ENCODE assay signal across 24 cellular contexts in the genomic region with DNA sequence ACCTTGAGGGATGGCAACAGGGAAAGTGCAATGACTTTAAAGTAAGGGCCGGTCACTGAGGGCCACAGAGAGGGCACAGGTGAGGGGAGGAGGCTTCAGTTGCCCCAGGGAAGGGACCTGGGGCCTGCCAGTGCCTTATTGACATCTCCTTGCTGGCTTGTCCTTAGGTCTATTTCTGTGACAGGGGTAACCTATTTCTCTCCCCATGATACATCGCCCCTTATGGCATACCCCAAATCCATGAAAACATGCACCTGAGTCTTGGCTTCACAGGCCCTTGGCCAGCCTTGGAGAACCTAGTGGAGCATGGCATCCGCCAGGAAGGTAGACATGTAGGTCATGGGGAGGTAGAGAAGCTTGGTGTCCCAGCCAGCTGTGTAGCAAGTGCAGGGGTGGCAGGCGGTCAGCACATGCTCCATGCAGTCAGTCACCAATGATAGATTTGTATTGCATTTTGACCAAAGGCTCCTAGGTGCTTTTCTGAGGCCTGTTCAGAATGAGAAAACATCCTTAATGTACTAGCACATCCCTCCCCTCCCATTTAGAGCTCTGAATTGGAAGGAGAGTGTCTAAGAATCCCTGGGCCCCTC. TPM values are rescaled to one million over a fixed set of nuclear protein-coding genes. Genes with fewer than 3 reads are reported as not detected.
DNase-seq lines count a peak whose midpoint lies in the region; ATAC-seq and TF ChIP-seq lines count a peak whose summit lies in the region.
"Had no signal": no experiment of that assay in that cellular context is flagged by ENCODE, and none has a peak within 500 bp of the region (broad histone marks: within the 10 kb centered on the region; RNA-seq: fewer than 3 reads in every experiment).

No MANE protein-coding gene starts in this region.

- no peak overlapping the region for H3K14ac ChIP-seq in neuronal stem cell (ENCODE audit: low read length)

- H2BK120ac ChIP-seq in neuronal stem cell (ENCODE audit: low read depth, low read length) = no peak overlapping the region

- H3K4me1 Mint-ChIP-seq in MCF 10A (ENCODE audit: insufficient read depth, unreplicated experiment) = peaks cover 20% of the 10 kb centered on the region
- H3K4me1 Mint-ChIP-seq: CD14-positive monocyte; CD8-positive, alpha-beta memory T cell had no signal

- no peak overlapping the region for H3K4ac ChIP-seq in neuronal stem cell (ENCODE audit: low read length)

- H4K91ac ChIP-seq in neuronal stem cell (ENCODE audit: low read depth, low read length, poor library complexity) = peak overlapping the region; percentile 11

- H2BK15ac ChIP-seq in neuronal stem cell (ENCODE audit: low read length) = no peak overlapping the region

- H3K36me3 Mint-ChIP-seq in MCF 10A (ENCODE audit: insufficient read depth, unreplicated experiment) = no peaks in the 10 kb centered on the region
- H3K36me3 Mint-ChIP-seq: CD14-positive monocyte had no signal

- intact Hi-C loops in MCF 10A (cut with micrococcal nuclease) (no loop called here), breast epithelium (cut with DNase I; ENCODE audit: low total_unique reads) (no loop called here), esophagus squamous epithelium (cut with DNase I) (no loop called here), vagina (cut with DNase I) (no loop called here)

- H3K4me1 ChIP-seq in breast epithelium (peaks cover 0 to 1% of the 10 kb centered on the region in 2 donors), esophagus squamous epithelium (peaks cover 2 to 22% (median 6%) of the 10 kb centered on the region in 3 donors), neuronal stem cell (ENCODE audit: control insufficient read depth in 2 of 2, insufficient read depth in 1 of 2, low read depth in 1 of 2, low read length in 2 of 2) (no peaks in the 10 kb centered on the region), vagina (peaks cover 1% of the 10 kb centered on the region)
- H3K4me1 ChIP-seq: BE2C had no signal

- DNase-seq in MCF 10A (ENCODE audit: unreplicated experiment) (no peak), breast epithelium (ENCODE audit: low spot score in 2 of 2) (no peak), esophagus squamous epithelium (lab: John Stamatoyannopoulos, UW) (no peak), neuronal stem cell (ENCODE audit: low spot score) (no peak), vagina (ENCODE audit: extremely low spot score in 2 of 2) (peak; percentile 60 to 70), NCI-H2196 (lab: John Stamatoyannopoulos, UW; ENCODE audit: unreplicated experiment) (no peak)
- DNase-seq: BE2C; CD4-positive, alpha-beta T cell; CD8-positive, alpha-beta memory T cell; DMS53; DMS79 treated with DMSO at 0.1 percent for 48 hours; GF-D8; GM23248; H7; HCEC 1CT had no signal

- no peaks in the 10 kb centered on the region for H3K9me3 ChIP-seq in breast epithelium
- H3K9me3 ChIP-seq in esophagus squamous epithelium = no peaks in the 10 kb centered on the region
- H3K9me3 ChIP-seq in neuronal stem cell (replicated peaks in 1 of 2; ENCODE audit: control insufficient read depth in 2 of 2, insufficient read depth in 1 of 2, low read depth in 1 of 2, low read length in 2 of 2) = no peaks in the 10 kb centered on the region
- H3K9me3 ChIP-seq in vagina = no peaks in the 10 kb centered on the region
- H3K9me3 ChIP-seq: BE2C had no signal

- no peak overlapping the region for H2BK12ac ChIP-seq in neuronal stem cell (ENCODE audit: low read length)

- CTCF ChIA-PET in MCF 10A (lab: Yijun Ruan, JAX) = interaction anchor here (0.6 to 1.5 kb wide), 3 partner anchors 20 to 308 kb away, joined by 3 to 4 read pairs (median 3); no protein-coding TSS in a partner anchor

- H3K4me2 ChIP-seq in neuronal stem cell (ENCODE audit: insufficient read depth, low read length, poor library complexity, severe bottlenecking) = no peak overlapping the region
- H3K4me2 ChIP-seq: BLaER1 treated with 17β-estradiol and CSF1 and Interleukin-3, amounts not matched to agents 10 nM and 100 nM had no signal

- no peak overlapping the region for H3K23ac ChIP-seq in neuronal stem cell (ENCODE audit: low read depth, low read length, poor library complexity)

- no peaks in the 10 kb centered on the region for H3K27me3 Mint-ChIP-seq in MCF 10A (ENCODE audit: insufficient read depth, unreplicated experiment)
- H3K27me3 Mint-ChIP-seq: CD4-positive, alpha-beta T cell had no signal

- H3K27ac ChIP-seq in breast epithelium (no peak overlapping the region), esophagus squamous epithelium (peak overlapping the region in 3 of 4 donors; percentile 33 to 71 (median 63)), neuronal stem cell (replicated peaks; ENCODE audit: low read length) (no peak overlapping the region), vagina (no peak overlapping the region)
- H3K27ac ChIP-seq: 22Rv1; BLaER1 treated with 17β-estradiol and CSF1 and Interleukin-3, amounts not matched to agents 10 nM and 100 nM; GM23248 had no signal

- H2AK5ac ChIP-seq in neuronal stem cell (ENCODE audit: low read depth, low read length) = no peak overlapping the region

- H3K27me3 ChIP-seq in breast epithelium (no peaks in the 10 kb centered on the region), esophagus squamous epithelium (no peaks in the 10 kb centered on the region), neuronal stem cell (ENCODE audit: control insufficient read depth in 3 of 3, insufficient read depth in 3 of 3, low read depth in 1 of 3, low read length in 3 of 3) (no peaks in the 10 kb centered on the region), vagina (no peaks in the 10 kb centered on the region)
- H3K27me3 ChIP-seq: BE2C; BLaER1 treated with 17β-estradiol and CSF1 and Interleukin-3, amounts not matched to agents 10 nM and 100 nM had no signal

- H3K36me3 ChIP-seq in breast epithelium = no peaks in the 10 kb centered on the region
- H3K36me3 ChIP-seq in esophagus squamous epithelium = no peaks in the 10 kb centered on the region
- H3K36me3 ChIP-seq in neuronal stem cell (replicated peaks in 1 of 2; ENCODE audit: control insufficient read depth in 2 of 2, insufficient read depth in 2 of 2, low read length in 2 of 2) = peaks cover 0 to 3% of the 10 kb centered on the region in 2 donors
- no peaks in the 10 kb centered on the region for H3K36me3 ChIP-seq in vagina
- H3K36me3 ChIP-seq: BE2C; BLaER1 treated with 17β-estradiol and CSF1 and Interleukin-3, amounts not matched to agents 10 nM and 100 nM had no signal

- no peak overlapping the region for H2AFZ ChIP-seq in neuronal stem cell (ENCODE audit: low read length)
- H2AFZ ChIP-seq: GM23248 had no signal

- no peaks in the 10 kb centered on the region for H3K79me1 ChIP-seq in neuronal stem cell (ENCODE audit: low read depth, low read length)

- 87 to 95% methylated on average over 3 to 4 of the region's 4 CpGs for WGBS in esophagus squamous epithelium, 2 donors
- no CpG with 5 or more reads among the region's 4 CpGs for WGBS in neuronal stem cell (ENCODE audit: extremely low coverage in 2 of 2, insufficient read length in 2 of 2, insufficient replicate concordance in 1 of 2), 2 donors

- H3K9ac ChIP-seq in neuronal stem cell (ENCODE audit: low read depth, low read length, poor library complexity) = no peak overlapping the region
- H3K9ac ChIP-seq: BLaER1 treated with 17β-estradiol and CSF1 and Interleukin-3, amounts not matched to agents 10 nM and 100 nM; GM23248 had no signal

- H3K4me3 Mint-ChIP-seq in MCF 10A (ENCODE audit: unreplicated experiment) = no peak overlapping the region
- H3K4me3 Mint-ChIP-seq: CD14-positive monocyte; CD4-positive, alpha-beta T cell; CD8-positive, alpha-beta memory T cell had no signal

- POLR2A ChIA-PET in MCF 10A (lab: Yijun Ruan, JAX) = interaction anchor here (0.6 to 0.8 kb wide), 2 partner anchors 79 to 145 kb away, joined by 3 to 4 read pairs; no protein-coding TSS in a partner anchor

- no TSS peak for BruUV-seq in MCF 10A (replicated peaks; lab: Mats Ljungman, UMichigan)

- H3K4me3 ChIP-seq in breast epithelium (no peak overlapping the region), esophagus squamous epithelium (no peak overlapping the region), neuronal stem cell (ENCODE audit: low read length in 2 of 2) (no peak overlapping the region), vagina (no peak overlapping the region)
- H3K4me3 ChIP-seq: BLaER1 treated with 17β-estradiol and CSF1 and Interleukin-3, amounts not matched to agents 10 nM and 100 nM; GM23248 had no signal

- H3K18ac ChIP-seq in neuronal stem cell (ENCODE audit: low read length) = no peak overlapping the region

- H3K27ac Mint-ChIP-seq in MCF 10A (ENCODE audit: low read depth, unreplicated experiment) = peak overlapping the region; percentile 66
- H3K27ac Mint-ChIP-seq: CD14-positive monocyte; CD4-positive, alpha-beta T cell; CD8-positive, alpha-beta memory T cell had no signal

- ATAC-seq in GM18870 (IDR thresholded peaks at IDR 0.05; ENCODE audit: unreplicated experiment) (no peak), HG02852 (IDR thresholded peaks at IDR 0.05; ENCODE audit: unreplicated experiment) (no peak)

- no peak for TF ChIP-seq CTCF in MCF 10A (IDR thresholded peaks at IDR 0.05; ENCODE audit: unreplicated experiment)
- no peak for TF ChIP-seq CTCF in breast epithelium (IDR thresholded peaks at IDR 0.05)
- no peak for TF ChIP-seq CTCF in esophagus squamous epithelium (IDR thresholded peaks at IDR 0.05)
- TF ChIP-seq CTCF in vagina (IDR thresholded peaks at IDR 0.05) = no peak

- H4K8ac ChIP-seq in neuronal stem cell (ENCODE audit: low read depth, low read length) = no peak overlapping the region

- TF ChIP-seq POLR2A in breast epithelium (IDR thresholded peaks at IDR 0.05) (no peak), esophagus squamous epithelium (IDR thresholded peaks at IDR 0.05) (no peak), vagina (IDR thresholded peaks at IDR 0.05) (no peak)

- no peaks in the 10 kb centered on the region for H3K9me3 Mint-ChIP-seq in MCF 10A (ENCODE audit: unreplicated experiment)
- H3K9me3 Mint-ChIP-seq: CD4-positive, alpha-beta T cell had no signal

- H2BK5ac ChIP-seq in neuronal stem cell (ENCODE audit: low read length) = no peak overlapping the region

RNA-seq across cellular contexts. Expression of a gene that starts 23.6 kb away (rescaled TPM):
- total RNA-seq in MCF 10A (2022) = 0.10 and 0.16 TPM in 2 replicates
- 1 to 10 TPM in 1 of 3 donors, under 1 TPM in 2; 0.48 to 1.3 (median 0.59) TPM for total RNA-seq in breast epithelium
- 1 to 10 TPM in 3 of 4 donors, under 1 TPM in 1; 0.38 to 4.5 (median 2.1) TPM for total RNA-seq in esophagus squamous epithelium
- polyA plus RNA-seq in neuronal stem cell (2013, experiment 1 of 2) = 0.78 TPM
- polyA plus RNA-seq in neuronal stem cell (2013, experiment 2 of 2) = 0.76 TPM
- 2.9 TPM for total RNA-seq in vagina
- total RNA-seq: G401, GM23248 had no signal
- polyA plus RNA-seq: CD14-positive monocyte, GM23248 had no signal

RNA-seq across cellular contexts. Expression of a gene that starts 25.3 kb away (rescaled TPM):
- 5.2 and 6.2 TPM in 2 replicates for total RNA-seq in MCF 10A (2022)
- total RNA-seq in breast epithelium = 1 to 10 TPM; 4.3 to 6.6 (median 6.1) TPM
- 1 to 10 TPM; 2.1 to 6.5 (median 4.0) TPM for total RNA-seq in esophagus squamous epithelium
- 14.6 TPM for polyA plus RNA-seq in neuronal stem cell (2013, experiment 1 of 2)
- polyA plus RNA-seq in neuronal stem cell (2013, experiment 2 of 2) = 15.1 TPM
- total RNA-seq in vagina = 6.1 TPM

RNA-seq across cellular contexts. Expression of a gene that starts 35.3 kb away (rescaled TPM):
- not detected in 2 replicates for total RNA-seq in MCF 10A (2022)
- total RNA-seq in breast epithelium = not detected
- total RNA-seq in esophagus squamous epithelium = not detected
- polyA plus RNA-seq in neuronal stem cell (2013, experiment 1 of 2) = 16.3 TPM
- 16.4 TPM for polyA plus RNA-seq in neuronal stem cell (2013, experiment 2 of 2)
- not detected for total RNA-seq in vagina
- total RNA-seq: CD4-positive, alpha-beta T cell; CD8-positive, alpha-beta memory T cell; GM23248 had no signal
- polyA plus RNA-seq: CD14-positive monocyte; CD8-positive, alpha-beta memory T cell; GM23248 had no signal

RNA-seq across cellular contexts. Expression of a gene that starts 46.8 kb away (rescaled TPM):
- not detected in 2 replicates for total RNA-seq in MCF 10A (2022)
- not detected for total RNA-seq in breast epithelium
- total RNA-seq in esophagus squamous epithelium = 10 to 100 TPM in 3 of 4 donors, 1 to 10 TPM in 1; 2.9 to 42.1 (median 19.8) TPM
- polyA plus RNA-seq in neuronal stem cell (2013, experiment 1 of 2) = 0.31 TPM
- 0.48 TPM for polyA plus RNA-seq in neuronal stem cell (2013, experiment 2 of 2)
- 11.0 TPM for total RNA-seq in vagina
- total RNA-seq: CD4-positive, alpha-beta T cell; CD8-positive, alpha-beta memory T cell; Daoy; G401; GM23248; H1 had no signal
- polyA plus RNA-seq: AG04450; CD14-positive monocyte; CD8-positive, alpha-beta memory T cell; GM23248 had no signal

Comparison
In these comparisons a context has a peak if more than half of its experiments do, and no peak if none do; other contexts are left out.
1. DNase-seq: peak in vagina (2 of 2); none in MCF 10A (single experiment), breast epithelium (0 of 2), esophagus squamous epithelium (single experiment), neuronal stem cell (single experiment) and NCI-H2196 (single experiment).
2. H3K27ac ChIP-seq: peak in esophagus squamous epithelium (3 of 4); none in breast epithelium (0 of 2), neuronal stem cell (single experiment) and vagina (single experiment).